ENCODE assay signal across 22 cellular contexts in genomic region chr2:120659275-120659952, GRCh38.
"Had no signal": no experiment of that assay in that cellular context is flagged by ENCODE, and none has a peak within 500 bp of the region (broad histone marks: within the 10 kb centered on the region; RNA-seq: fewer than 3 reads in every experiment).

No MANE protein-coding gene starts in this region.

- H3K36me3 Mint-ChIP-seq: activated naive CD8-positive, alpha-beta T cell treated with anti-CD3 and anti-CD28 coated beads, Interleukin-2, amount 10 ng/mL, durations not matched to agents 7 days and 5 days; T-cell had no signal

- ATAC-seq: activated CD4-positive, CD25-positive, alpha-beta regulatory T cell treated with anti-CD3 and anti-CD28 coated beads, Interleukin-2, amount 50 U/mL, for 24 hours; activated T-cell treated with anti-CD3 and anti-CD28 coated beads, Interleukin-2, amount 50 U/mL, for 72 hours; esophagus mucosa; mucosa of descending colon; T-cell had no signal

- H3K9me3 ChIP-seq: mucosa of descending colon had no signal

- H3K27ac ChIP-seq: VCaP had no signal

- H3K27ac Mint-ChIP-seq: activated CD4-positive, alpha-beta memory T cell treated with anti-CD3 and anti-CD28 coated beads, Interleukin-2, amount 10 ng/mL, durations not matched to agents 7 days and 5 days; activated CD4-positive, alpha-beta T cell treated with anti-CD3 and anti-CD28 coated beads, Interleukin-2, amount 10 ng/mL, durations not matched to agents 24 days and 14 days; activated naive CD4-positive, alpha-beta T cell treated with anti-CD3 and anti-CD28 coated beads for 36 hours; activated naive CD8-positive, alpha-beta T cell treated with anti-CD3 and anti-CD28 coated beads, Interleukin-2, amount 10 ng/mL, durations not matched to agents 7 days and 5 days; activated T-cell treated with anti-CD3 and anti-CD28 coated beads, Interleukin-2, amount 50 U/mL, for 72 hours; memory B cell; T-cell; T-helper 2 cell treated with Interferon-gamma antibody and Interleukin-4, amounts not matched to agents 5 μg/mL and 100 μg/mL, for 36 hours had no signal

- DNase-seq: activated CD4-positive, alpha-beta memory T cell treated with anti-CD3 and anti-CD28 coated beads, Interleukin-2, amount 10 ng/mL, durations not matched to agents 7 days and 5 days; activated CD4-positive, alpha-beta T cell treated with anti-CD3 and anti-CD28 coated beads, Interleukin-2, amount 10 ng/mL, durations not matched to agents 24 days and 14 days; activated effector memory CD4-positive, alpha-beta T cell treated with Interleukin-2 at 50 U/mL for 16 hours; activated naive CD4-positive, alpha-beta T cell treated with anti-CD3 and anti-CD28 coated beads for 36 hours; activated naive CD8-positive, alpha-beta T cell treated with anti-CD3 and anti-CD28 coated beads, Interleukin-2, amount 10 ng/mL, durations not matched to agents 7 days and 5 days; activated T-cell treated with anti-CD3 and anti-CD28 coated beads, Interleukin-2, amount 50 U/mL, for 72 hours; amygdala; central memory CD4-positive, alpha-beta T cell; effector memory CD4-positive, alpha-beta T cell; foreskin melanocyte; glutamatergic neuron; hypothalamus; mucosa of descending colon; occipital lobe; stimulated activated CD4-positive, alpha-beta T cell treated with anti-CD3 and anti-CD28 coated beads, Interleukin-4, amount 100 ng/mL, for 1 hour; stimulated activated naive CD4-positive, alpha-beta T cell treated with Interleukin-2 at 50 U/mL for 16 hours; T-cell had no signal

- H3K4me3 ChIP-seq: mucosa of descending colon had no signal

- H3K4me1 Mint-ChIP-seq: activated CD4-positive, alpha-beta memory T cell treated with anti-CD3 and anti-CD28 coated beads, Interleukin-2, amount 10 ng/mL, durations not matched to agents 7 days and 5 days; activated CD4-positive, alpha-beta T cell treated with anti-CD3 and anti-CD28 coated beads, Interleukin-2, amount 10 ng/mL, durations not matched to agents 24 days and 14 days; activated naive CD8-positive, alpha-beta T cell treated with anti-CD3 and anti-CD28 coated beads, Interleukin-2, amount 10 ng/mL, durations not matched to agents 7 days and 5 days; memory B cell; T-cell had no signal

- H3K4me3 Mint-ChIP-seq: activated CD4-positive, alpha-beta memory T cell treated with anti-CD3 and anti-CD28 coated beads, Interleukin-2, amount 10 ng/mL, durations not matched to agents 7 days and 5 days; activated CD4-positive, alpha-beta T cell treated with anti-CD3 and anti-CD28 coated beads, Interleukin-2, amount 10 ng/mL, durations not matched to agents 24 days and 14 days; activated naive CD4-positive, alpha-beta T cell treated with anti-CD3 and anti-CD28 coated beads for 36 hours; activated naive CD8-positive, alpha-beta T cell treated with anti-CD3 and anti-CD28 coated beads, Interleukin-2, amount 10 ng/mL, durations not matched to agents 7 days and 5 days; activated T-cell treated with anti-CD3 and anti-CD28 coated beads, Interleukin-2, amount 50 U/mL, for 72 hours; memory B cell; T-cell; T-helper 2 cell treated with Interferon-gamma antibody and Interleukin-4, amounts not matched to agents 5 μg/mL and 100 μg/mL, for 36 hours had no signal

- H3K9me3 Mint-ChIP-seq: activated CD4-positive, alpha-beta T cell treated with anti-CD3 and anti-CD28 coated beads, Interleukin-2, amount 10 ng/mL, durations not matched to agents 24 days and 14 days; activated naive CD4-positive, alpha-beta T cell treated with anti-CD3 and anti-CD28 coated beads for 36 hours had no signal
